Comparison of ENCODE assay signal across 8 cellular contexts in genomic region chr20:39849664-39850063, GRCh38.
DNase-seq lines count a peak whose midpoint lies in the region; ATAC-seq and TF ChIP-seq lines count a peak whose summit lies in the region.

No MANE protein-coding gene starts in this region.

- H3K27ac Mint-ChIP-seq in activated naive CD8-positive, alpha-beta T cell treated with anti-CD3 and anti-CD28 coated beads for 36 hours = no peak overlapping the region

- H3K9me3 ChIP-seq in SJCRH30 (replicated peaks) = no peaks in the 10 kb centered on the region

- no peaks in the 10 kb centered on the region for H3K4me1 Mint-ChIP-seq in activated naive CD8-positive, alpha-beta T cell treated with anti-CD3 and anti-CD28 coated beads for 36 hours

- peaks cover 21% of the 10 kb centered on the region for H3K27me3 ChIP-seq in SJCRH30
- H3K27me3 ChIP-seq in foreskin keratinocyte = peaks cover 3% of the 10 kb centered on the region

- H3K27me3 Mint-ChIP-seq in activated naive CD8-positive, alpha-beta T cell treated with anti-CD3 and anti-CD28 coated beads for 36 hours = no peaks in the 10 kb centered on the region

- no peak for TF ChIP-seq CTCF in foreskin keratinocyte (conservative IDR thresholded peaks at IDR 0.05)
- no peak for TF ChIP-seq CTCF in omental fat pad (IDR thresholded peaks at IDR 0.05)

- ATAC-seq in foreskin keratinocyte = peak; percentile 90
- ATAC-seq in omental fat pad (ENCODE audit: low FRiP score) = peak; percentile 71
- ATAC-seq in HG02973 (IDR thresholded peaks at IDR 0.05; ENCODE audit: unreplicated experiment) = no peak
- ATAC-seq in HG02870 (IDR thresholded peaks at IDR 0.05; ENCODE audit: unreplicated experiment) = no peak

- DNase-seq in AG20443 (ENCODE audit: low spot score) (peak; percentile 95), SJCRH30 (peak; percentile 18 to 27), foreskin keratinocyte (peak; percentile 25 to 68), omental fat pad (ENCODE audit: low spot score) (peak; percentile 35), NCI-H510A treated with DMSO at 0.1 percent for 48 hours (lab: John Stamatoyannopoulos, UW) (no peak)
- no peak for DNase-seq in activated naive CD8-positive, alpha-beta T cell treated with anti-CD3 and anti-CD28 coated beads for 36 hours

- H3K4me1 ChIP-seq in SJCRH30 = peaks cover 3% of the 10 kb centered on the region; the same call in 1 of the 2 replicates
- H3K4me1 ChIP-seq in foreskin keratinocyte = no peaks in the 10 kb centered on the region

- H3K36me3 ChIP-seq in SJCRH30 = no peaks in the 10 kb centered on the region

- no peaks in the 10 kb centered on the region for H3K36me3 Mint-ChIP-seq in activated naive CD8-positive, alpha-beta T cell treated with anti-CD3 and anti-CD28 coated beads for 36 hours

- H3K4me3 ChIP-seq in SJCRH30 = no peak overlapping the region

- H3K27ac ChIP-seq in SJCRH30 (no peak overlapping the region), foreskin keratinocyte (no peak overlapping the region)

- no peaks in the 10 kb centered on the region for H3K9me3 Mint-ChIP-seq in activated naive CD8-positive, alpha-beta T cell treated with anti-CD3 and anti-CD28 coated beads for 36 hours

- H3K4me3 Mint-ChIP-seq in activated naive CD8-positive, alpha-beta T cell treated with anti-CD3 and anti-CD28 coated beads for 36 hours = no peak overlapping the region

Comparison
In these comparisons a context has a peak if more than half of its experiments do, and no peak if none do; other contexts are left out.
1. DNase-seq: peak in AG20443 (single experiment), SJCRH30 (2 of 2), foreskin keratinocyte (2 of 2) and omental fat pad (single experiment); none in NCI-H510A treated with DMSO at 0.1 percent for 48 hours (single experiment) and activated naive CD8-positive, alpha-beta T cell treated with anti-CD3 and anti-CD28 coated beads for 36 hours (single experiment).
2. ATAC-seq: peak in foreskin keratinocyte (single experiment) and omental fat pad (single experiment); none in HG02973 (single experiment) and HG02870 (single experiment).